1 cellular context compared by ENCODE assay signal in the genomic region with DNA sequence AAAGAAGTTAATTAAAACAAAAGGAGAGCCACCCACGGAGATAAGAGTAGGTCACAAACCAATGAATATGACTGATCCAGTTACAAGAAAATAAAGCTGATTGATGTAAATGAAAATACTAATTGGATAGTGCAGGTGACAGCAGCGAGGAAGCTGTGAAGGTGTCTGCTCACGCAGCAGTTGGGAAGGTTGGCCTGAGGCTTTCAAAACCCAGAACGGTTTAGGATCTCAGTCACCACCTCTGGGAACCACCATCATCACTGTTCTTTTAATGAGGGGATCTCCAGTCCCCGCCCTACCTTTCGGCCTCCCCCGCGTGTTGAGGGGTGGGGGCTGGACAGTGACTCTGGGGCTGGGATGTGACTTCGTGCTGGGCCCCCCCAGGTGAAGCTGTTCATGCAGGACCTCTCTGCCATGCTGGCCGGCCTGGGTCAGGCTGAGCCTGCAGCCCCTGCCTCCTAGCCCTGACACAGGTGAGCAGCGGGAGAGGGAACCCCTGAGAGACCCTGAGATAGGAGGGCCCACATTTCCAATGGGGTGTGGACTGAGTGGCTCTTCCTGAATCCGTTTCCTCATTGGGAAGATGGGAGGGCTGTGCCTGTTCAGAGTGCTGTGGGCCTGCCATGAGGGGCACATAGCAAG.
A peak's percentile ranks its signal among the peaks of the same experiment; 100 is the strongest.
TF ChIP-seq lines count a peak whose summit lies in the region.

No MANE protein-coding gene starts in this region.

TF ChIP-seq in HepG2, 621 proteins besides CTCF, POLR2A, EP300 and RAD21:
- TF ChIP-seq ZFX (CRISPR knock-in tag; IDR thresholded peaks at IDR 0.05; ENCODE audit: low read depth) (0 out of 2 replicates have a peak, but pooled peaks have one; percentile 13), GLI4 (CRISPR knock-in tag; IDR thresholded peaks at IDR 0.05; ENCODE audit: borderline replicate concordance) (no peak), MAZ (IDR thresholded peaks at IDR 0.05; ENCODE audit: borderline replicate concordance, low read depth, low read length) (no peak), MAZ (CRISPR knock-in tag; IDR thresholded peaks at IDR 0.05; ENCODE audit: low read depth) (0 out of 2 replicates have a peak, but pooled peaks have one; percentile 22), AGO2 (optimal IDR thresholded peaks at IDR 0.05; ENCODE audit: low read depth, low read length) (peak; percentile 79)
